Comparison of ENCODE assay signal across 8 cellular contexts in genomic region chrX:124994404-124994803, GRCh38.
"Had no signal": no experiment of that assay in that cellular context is flagged by ENCODE, and none has a peak within 500 bp of the region (broad histone marks: within the 10 kb centered on the region; RNA-seq: fewer than 3 reads in every experiment).

No MANE protein-coding gene starts in this region.

- H3K36me3 Mint-ChIP-seq: IgD-negative memory B cell had no signal

- H3K4me3 ChIP-seq: K562 had no signal

- H3K4me1 Mint-ChIP-seq: IgD-negative memory B cell had no signal

- H3K27ac Mint-ChIP-seq: IgD-negative memory B cell had no signal

- H3K4me3 Mint-ChIP-seq: IgD-negative memory B cell had no signal

- FAIRE-seq: HepG2, HTR-8/SVneo, K562 had no signal

- H3K27me3 Mint-ChIP-seq: IgD-negative memory B cell had no signal

- H3K27ac ChIP-seq: HL-60 had no signal

- ATAC-seq: HepG2, K562 had no signal

- DNase-seq: IMR-90, KBM-7, KG1 had no signal
